ENCODE assay signal across 19 cellular contexts in genomic region chr1:193516755-193517388, GRCh38.
"Had no signal": no experiment of that assay in that cellular context is flagged by ENCODE, and none has a peak within 500 bp of the region (broad histone marks: within the 10 kb centered on the region; RNA-seq: fewer than 3 reads in every experiment).

No MANE protein-coding gene starts in this region.

- H3K4me3 Mint-ChIP-seq: memory B cell; mesothelial cell of epicardium; natural killer cell; neural crest cell; stimulated activated naive CD8-positive, alpha-beta T cell treated with anti-CD3 and anti-CD28 coated beads, Interleukin-15, Interleukin-2, amounts not matched to agents 100 ng/mL and 50 ng/mL, for 24 hours had no signal

- H3K27me3 Mint-ChIP-seq: memory B cell; stimulated activated naive CD8-positive, alpha-beta T cell treated with anti-CD3 and anti-CD28 coated beads, Interleukin-15, Interleukin-2, amounts not matched to agents 100 ng/mL and 50 ng/mL, for 24 hours had no signal

- H3K27me3 ChIP-seq: esophagus squamous epithelium, right atrium auricular region, sigmoid colon, testis, tibial nerve, upper lobe of right lung, vagina had no signal

- H3K9me3 Mint-ChIP-seq: natural killer cell had no signal

- DNase-seq: dermis blood vessel endothelial cell, esophagus squamous epithelium, foreskin fibroblast, kidney, left cardiac atrium, left ventricle myocardium inferior, lower lobe of right lung, natural killer cell, sigmoid colon, testis, upper lobe of right lung had no signal

- H3K4me1 Mint-ChIP-seq: memory B cell, natural killer cell, neural crest cell had no signal

- H3K4me1 ChIP-seq: esophagus squamous epithelium, left ventricle myocardium inferior, lower lobe of right lung, right atrium auricular region, sigmoid colon, testis, tibial nerve, upper lobe of right lung, vagina had no signal

- H3K27ac ChIP-seq: esophagus squamous epithelium, left ventricle myocardium inferior, lower lobe of right lung, right atrium auricular region, sigmoid colon, skin epidermis, testis, tibial nerve, upper lobe of right lung, vagina had no signal

- H3K9me3 ChIP-seq: esophagus squamous epithelium, lower lobe of right lung, right atrium auricular region, sigmoid colon, testis, tibial nerve, upper lobe of right lung, vagina had no signal

- ATAC-seq: left cardiac atrium, lower lobe of right lung, natural killer cell, upper lobe of right lung had no signal

- H3K36me3 ChIP-seq: esophagus squamous epithelium, left ventricle myocardium inferior, lower lobe of right lung, right atrium auricular region, sigmoid colon, tibial nerve, upper lobe of right lung, vagina had no signal

- H3K27ac Mint-ChIP-seq: memory B cell; mesothelial cell of epicardium; natural killer cell; stimulated activated naive CD8-positive, alpha-beta T cell treated with anti-CD3 and anti-CD28 coated beads, Interleukin-15, Interleukin-2, amounts not matched to agents 100 ng/mL and 50 ng/mL, for 24 hours had no signal

- H3K4me3 ChIP-seq: esophagus squamous epithelium, left ventricle myocardium inferior, lower lobe of right lung, right atrium auricular region, sigmoid colon, skin epidermis, testis, tibial nerve, upper lobe of right lung, vagina had no signal
